8 cellular contexts compared by ENCODE assay signal in the genomic region with DNA sequence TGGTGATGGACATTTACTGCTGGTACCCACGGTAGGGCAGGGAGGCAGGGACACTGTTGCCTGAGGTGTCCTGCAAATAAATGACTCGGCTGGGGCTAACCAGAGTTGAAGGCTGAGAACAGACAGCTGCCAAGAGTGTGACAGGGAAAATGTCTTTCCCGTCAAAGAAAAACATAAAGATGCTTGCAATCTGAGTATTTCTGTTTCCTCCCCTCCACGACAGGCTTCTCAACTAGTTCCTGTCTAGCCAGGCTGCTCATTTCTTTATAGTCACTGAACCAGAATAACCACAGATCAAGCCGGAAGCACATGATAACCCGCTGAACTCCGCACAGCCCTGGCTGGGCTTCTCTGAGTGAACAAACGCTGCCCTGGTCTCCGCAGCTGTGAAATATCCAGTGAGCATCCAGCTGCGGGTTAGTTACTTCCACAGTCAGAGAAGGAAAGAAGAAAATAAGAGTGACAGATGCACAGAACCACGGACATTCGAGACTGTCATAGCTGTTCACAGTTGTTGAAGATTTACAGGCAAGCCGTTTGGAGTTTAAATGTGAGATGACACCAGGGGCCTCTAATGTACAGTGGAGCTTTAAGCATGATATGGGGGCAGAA.
DNase-seq lines count a peak whose midpoint lies in the region; ATAC-seq and TF ChIP-seq lines count a peak whose summit lies in the region.

No MANE protein-coding gene starts in this region.

- H3K4me3 Mint-ChIP-seq in chondrocyte (ENCODE audit: unreplicated experiment), result peak overlapping the region; percentile 53
- peak overlapping the region; percentile 16 to 86 (median 73) for H3K4me3 Mint-ChIP-seq in naive B cell
- H3K4me3 Mint-ChIP-seq in glutamatergic neuron (ENCODE audit: unreplicated experiment), result no peak overlapping the region

- H3K9me3 Mint-ChIP-seq in chondrocyte (ENCODE audit: low read depth) (peaks cover 11% of the 10 kb centered on the region), naive B cell (peaks cover 0 to 19% (median 15%) of the 10 kb centered on the region in 7 donors), glutamatergic neuron (ENCODE audit: unreplicated experiment) (no peaks in the 10 kb centered on the region)

- H3K4me1 Mint-ChIP-seq in chondrocyte (ENCODE audit: low read depth) (peaks cover 30% of the 10 kb centered on the region), naive B cell (peaks cover 34 to 57% (median 41%) of the 10 kb centered on the region in 3 donors), glutamatergic neuron (ENCODE audit: low read depth, unreplicated experiment) (peaks cover 11% of the 10 kb centered on the region)

- ATAC-seq in HG03175 (IDR thresholded peaks at IDR 0.05; ENCODE audit: unreplicated experiment), result peak; percentile 64
- ATAC-seq in naive B cell (ENCODE audit: low read depth in 2 of 2), result peak; percentile 76 to 78

- peaks cover 2% of the 10 kb centered on the region for H3K36me3 Mint-ChIP-seq in chondrocyte (ENCODE audit: low read depth)
- peaks cover 7 to 9% of the 10 kb centered on the region in 2 donors for H3K36me3 Mint-ChIP-seq in naive B cell
- no peaks in the 10 kb centered on the region for H3K36me3 Mint-ChIP-seq in glutamatergic neuron (ENCODE audit: unreplicated experiment)

- DNase-seq in Ammon's horn (ENCODE audit: low spot score), result peak; percentile 72
- peak; percentile 49 for DNase-seq in GM19238 (ENCODE audit: insufficient read length, low spot score)
- DNase-seq in T-helper 1 cell, result peak in 3 of 5 donors; percentile 23 to 79 (median 24)
- DNase-seq in chondrocyte (ENCODE audit: low spot score), result no peak
- peak; percentile 86 for DNase-seq in naive B cell
- no peak for DNase-seq in glutamatergic neuron
- DNase-seq in NCI-H1436 treated with DMSO at 0.1 percent for 48 hours (lab: John Stamatoyannopoulos, UW), result no peak

- TF ChIP-seq CTCF in chondrocyte (IDR thresholded peaks at IDR 0.05) (no peak), glutamatergic neuron (IDR thresholded peaks at IDR 0.05; ENCODE audit: partially characterized antibody, unreplicated experiment) (no peak)

- H3K27me3 Mint-ChIP-seq in chondrocyte (ENCODE audit: low read depth) (no peaks in the 10 kb centered on the region), naive B cell (peaks cover 0 to 4% (median 0%) of the 10 kb centered on the region in 3 donors), glutamatergic neuron (ENCODE audit: unreplicated experiment) (no peaks in the 10 kb centered on the region)

- peak overlapping the region; percentile 88 for H3K27ac Mint-ChIP-seq in chondrocyte (ENCODE audit: unreplicated experiment)
- peak overlapping the region; percentile 84 to 97 (median 94) for H3K27ac Mint-ChIP-seq in naive B cell
- no peak overlapping the region for H3K27ac Mint-ChIP-seq in glutamatergic neuron (ENCODE audit: unreplicated experiment)

Comparison
In these comparisons a context has a peak if more than half of its experiments do, and no peak if none do; other contexts are left out.
1. DNase-seq: peak in Ammon's horn (single experiment), GM19238 (single experiment), T-helper 1 cell (3 of 5) and naive B cell (single experiment); none in chondrocyte (single experiment), glutamatergic neuron (single experiment) and NCI-H1436 treated with DMSO at 0.1 percent for 48 hours (single experiment).